In the genomic region with DNA sequence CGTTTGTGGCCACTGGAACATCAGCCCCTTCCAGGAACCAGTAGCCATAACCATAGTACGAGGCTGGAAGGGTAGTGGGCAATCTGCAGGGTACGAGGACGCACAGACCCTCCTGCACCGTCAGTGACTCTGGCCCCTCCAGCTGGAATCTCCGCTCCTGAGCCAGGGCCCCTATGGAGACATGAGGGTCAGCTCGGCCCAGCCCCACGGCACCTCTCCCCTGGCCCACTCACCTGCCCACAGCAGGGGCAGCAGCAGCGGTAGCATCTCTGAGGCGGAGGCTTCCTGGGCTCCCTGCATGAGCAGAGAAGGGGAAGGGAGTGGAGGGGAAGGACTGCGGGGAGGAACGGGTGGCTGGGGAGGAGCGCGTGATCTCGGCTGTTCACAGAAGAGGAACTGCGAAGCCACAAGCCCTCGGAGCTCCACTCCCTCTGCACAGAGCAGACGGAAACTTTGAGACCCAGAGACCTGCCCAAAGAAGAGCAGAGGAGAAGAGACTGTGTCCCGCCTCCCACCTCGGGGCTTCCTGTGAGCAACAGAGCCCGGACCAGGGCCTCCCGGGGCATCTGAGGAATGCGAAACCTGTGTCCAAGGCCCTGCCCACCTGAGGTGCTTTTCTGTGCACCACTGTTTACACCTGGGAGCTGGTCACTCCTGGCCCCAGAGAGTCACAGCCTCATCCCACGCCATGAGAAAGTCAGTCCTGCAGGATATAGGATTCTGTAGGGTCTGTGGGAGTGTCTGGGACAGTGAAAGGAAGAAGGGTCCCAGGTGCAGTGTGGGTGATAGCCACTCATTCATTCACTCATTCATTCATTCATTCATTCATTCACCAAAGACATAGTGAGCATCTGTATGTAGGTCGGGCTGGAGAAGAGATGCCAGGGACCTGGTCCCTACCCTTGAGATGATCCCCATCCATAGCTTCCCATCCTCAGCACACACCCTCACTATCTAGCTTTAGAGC, we compare ENCODE assay signal across 1 cellular context.
A peak's percentile ranks its signal among the peaks of the same experiment; 100 is the strongest.
TF ChIP-seq lines count a peak whose summit lies in the region.

Gene SIGLEC6 (minus strand): TSS at position 322 of the 967 bp plus-strand sequence. CDS start 22 bp downstream, at position 300.

TF ChIP-seq in K562, 482 proteins besides CTCF, POLR2A, EP300 and RAD21 (continued from another document and continues in another):
- TF ChIP-seq THRA (IDR thresholded peaks at IDR 0.05) (no peak), JUNB (CRISPR knock-in tag; conservative IDR thresholded peaks at IDR 0.05) (no peak), ZZZ3 (IDR thresholded peaks at IDR 0.05) (no peak), RCOR1 (IDR thresholded peaks at IDR 0.05; ENCODE audit: borderline replicate concordance in 1 of 2, low read depth in 2 of 2, low read length in 2 of 2) (peak in 1 of 2 experiments; percentile 78; a peak in 2 of 4 replicates), SRF (CRISPR knock-in tag; IDR thresholded peaks at IDR 0.05) (peak in 1 of 2 experiments; percentile 56; a peak in 1 of 4 replicates), CREM (IDR thresholded peaks at IDR 0.05; ENCODE audit: low read depth) (peak; percentile 57), KDM1A (IDR thresholded peaks at IDR 0.05) (no peak), SIX5 (IDR thresholded peaks at IDR 0.05; ENCODE audit: borderline replicate concordance in 1 of 2, insufficient read depth in 1 of 2, low read depth in 1 of 2, low read length in 2 of 2) (no peak), AFF1 (IDR thresholded peaks at IDR 0.05; ENCODE audit: low read depth in 1 of 2, partially characterized antibody in 2 of 2) (no peak), ZNF584 (CRISPR knock-in tag; IDR thresholded peaks at IDR 0.05; ENCODE audit: low read depth) (0 out of 2 replicates have a peak, but pooled peaks have one; percentile 43), TAF15 (IDR thresholded peaks at IDR 0.05; ENCODE audit: low read depth, low read length) (no peak), BDP1 (IDR thresholded peaks at IDR 0.05; ENCODE audit: insufficient read depth, insufficient read length) (no peak), ELF2 (CRISPR knock-in tag; IDR thresholded peaks at IDR 0.05) (peak; percentile 47; the same call in 1 of the 2 replicates), C11orf30 (IDR thresholded peaks at IDR 0.05; ENCODE audit: low read depth) (no peak), ZNF174 (CRISPR knock-in tag; IDR thresholded peaks at IDR 0.05) (no peak), ZNF76 (CRISPR knock-in tag; IDR thresholded peaks at IDR 0.05; ENCODE audit: borderline replicate concordance) (0 out of 2 replicates have a peak, but pooled peaks have one; percentile 32), ELF4 (CRISPR knock-in tag; IDR thresholded peaks at IDR 0.05) (no peak), CEBPZ (IDR thresholded peaks at IDR 0.05; ENCODE audit: borderline replicate concordance, low read depth, low read length) (no peak), EP400 (IDR thresholded peaks at IDR 0.05) (no peak), PHF21A (IDR thresholded peaks at IDR 0.05; ENCODE audit: borderline replicate concordance, low read depth) (no peak), RBM25 (IDR thresholded peaks at IDR 0.05; ENCODE audit: low read depth, low read length, severe bottlenecking) (no peak), ARID3B (CRISPR knock-in tag; IDR thresholded peaks at IDR 0.05; ENCODE audit: borderline replicate concordance) (no peak), ZNF561 (CRISPR knock-in tag; conservative IDR thresholded peaks at IDR 0.05) (no peak), RERE (CRISPR knock-in tag; IDR thresholded peaks at IDR 0.05; ENCODE audit: borderline replicate concordance) (no peak), ETV6 (IDR thresholded peaks at IDR 0.05; ENCODE audit: borderline replicate concordance in 1 of 2, low read depth in 2 of 2, low read length in 1 of 2) (no peak), ETV6 (CRISPR knock-in tag; IDR thresholded peaks at IDR 0.05; ENCODE audit: borderline replicate concordance) (no peak)
- TF ChIP-seq, protein P1, sequence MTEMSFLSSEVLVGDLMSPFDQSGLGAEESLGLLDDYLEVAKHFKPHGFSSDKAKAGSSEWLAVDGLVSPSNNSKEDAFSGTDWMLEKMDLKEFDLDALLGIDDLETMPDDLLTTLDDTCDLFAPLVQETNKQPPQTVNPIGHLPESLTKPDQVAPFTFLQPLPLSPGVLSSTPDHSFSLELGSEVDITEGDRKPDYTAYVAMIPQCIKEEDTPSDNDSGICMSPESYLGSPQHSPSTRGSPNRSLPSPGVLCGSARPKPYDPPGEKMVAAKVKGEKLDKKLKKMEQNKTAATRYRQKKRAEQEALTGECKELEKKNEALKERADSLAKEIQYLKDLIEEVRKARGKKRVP (CRISPR knock-in tag; IDR thresholded peaks at IDR 0.05): 0 out of 2 replicates have a peak, but pooled peaks have one; percentile 10
- TF ChIP-seq, protein P2, sequence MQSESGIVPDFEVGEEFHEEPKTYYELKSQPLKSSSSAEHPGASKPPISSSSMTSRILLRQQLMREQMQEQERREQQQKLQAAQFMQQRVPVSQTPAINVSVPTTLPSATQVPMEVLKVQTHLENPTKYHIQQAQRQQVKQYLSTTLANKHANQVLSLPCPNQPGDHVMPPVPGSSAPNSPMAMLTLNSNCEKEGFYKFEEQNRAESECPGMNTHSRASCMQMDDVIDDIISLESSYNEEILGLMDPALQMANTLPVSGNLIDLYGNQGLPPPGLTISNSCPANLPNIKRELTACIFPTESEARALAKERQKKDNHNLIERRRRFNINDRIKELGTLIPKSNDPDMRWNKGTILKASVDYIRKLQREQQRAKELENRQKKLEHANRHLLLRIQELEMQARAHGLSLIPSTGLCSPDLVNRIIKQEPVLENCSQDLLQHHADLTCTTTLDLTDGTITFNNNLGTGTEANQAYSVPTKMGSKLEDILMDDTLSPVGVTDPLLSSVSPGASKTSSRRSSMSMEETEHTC (IDR thresholded peaks at IDR 0.05): peak; percentile 93
